Comparison of ENCODE assay signal across 8 cellular contexts in the genomic region with DNA sequence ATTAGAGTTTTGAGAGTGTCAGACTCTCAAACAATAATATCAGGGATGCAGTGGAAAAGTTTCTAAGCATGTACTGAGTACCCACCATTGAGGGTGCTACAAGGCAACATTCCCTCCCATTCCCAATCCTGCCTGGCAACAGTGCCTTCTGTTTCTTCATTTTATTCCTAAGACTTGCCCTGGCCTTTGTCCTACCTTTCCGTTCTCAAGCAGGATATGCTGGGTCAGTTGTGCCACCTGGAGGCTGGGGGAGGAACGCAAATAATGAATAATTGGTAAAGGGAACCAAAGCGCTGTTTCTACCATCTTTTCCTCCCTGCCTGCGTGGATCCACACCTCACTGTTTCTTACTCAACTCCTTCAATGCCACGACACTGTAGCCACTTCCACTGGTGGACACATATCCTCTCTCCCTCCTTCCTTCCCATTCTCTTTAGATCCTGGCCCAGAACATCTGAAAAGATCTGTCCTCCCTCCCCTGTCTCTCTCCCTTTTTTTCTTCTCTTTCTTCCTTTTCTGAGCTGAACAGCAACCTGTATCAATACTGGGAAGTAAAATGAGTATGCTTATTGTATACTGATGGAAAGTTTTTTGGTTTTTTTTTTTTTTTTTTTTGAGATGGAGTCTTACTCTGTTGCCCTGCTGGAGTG.
DNase-seq lines count a peak whose midpoint lies in the region; ATAC-seq, FAIRE-seq and TF ChIP-seq lines count a peak whose summit lies in the region.

No MANE protein-coding gene starts in this region.

- peak; percentile 71 for ATAC-seq in GM18867 (IDR thresholded peaks at IDR 0.05; ENCODE audit: unreplicated experiment)
- peak; percentile 83 for ATAC-seq in GM12878
- ATAC-seq in stimulated activated naive CD8-positive, alpha-beta T cell treated with anti-CD3 and anti-CD28 coated beads, Interleukin-15, Interleukin-2, amounts not matched to agents 100 U/mL and 50 U/mL, for 24 hours = peak; percentile 36
- ATAC-seq in HG03139 (IDR thresholded peaks at IDR 0.05; ENCODE audit: unreplicated experiment) = no peak

- no peak overlapping the region for H3K9ac ChIP-seq in GM12878 (ENCODE audit: control insufficient read depth, insufficient read depth, low read length)

- RAD21 ChIA-PET in GM12878 (lab: Charles Lee; ENCODE audit: unreplicated experiment) = interaction anchor here (1.0 to 16.8 kb wide), 15 partner anchors 10 to 159 kb away, joined by 3 to 309 read pairs (median 8); no protein-coding TSS in a partner anchor

- SMC1A ChIA-PET in GM12878 (lab: Charles Lee; ENCODE audit: uncharacterized antibody, unreplicated experiment) = interaction anchor here (0.6 to 28.0 kb wide), 26 partner anchors 9 to 761 kb away, joined by 3 to 636 read pairs (median 4); no protein-coding TSS in a partner anchor

- in situ Hi-C loops in ACHN (cut with HindIII; ENCODE audit: low pct_ligation_motif_present, low pct_unique_long_range_greater_than_20kb, low sequenced_read_pairs) (no loop called here), GM12878 (cut with MboI) (loop anchor here (5.0 to 10.0 kb wide), 2 partner anchors 96 to 156 kb away; no protein-coding TSS in a partner anchor)

- DNase-seq in ACHN (peak; percentile 75), T follicular helper cell (ENCODE audit: low read depth) (peak; percentile 49), GM12878 (ENCODE audit: low read depth, low spot score) (no peak), kidney glomerular epithelial cell (lab: John Stamatoyannopoulos, UW) (peak; percentile 64)
- DNase-seq in stimulated activated naive CD8-positive, alpha-beta T cell treated with anti-CD3 and anti-CD28 coated beads, Interleukin-15, Interleukin-2, amounts not matched to agents 100 U/mL and 50 U/mL, for 24 hours = peak; percentile 52

- H3K4me3 ChIP-seq in GM12878 = peak overlapping the region; percentile 30; the same call in 1 of the 2 replicates

- WGBS in GM12878 (ENCODE audit: insufficient coverage, insufficient replicate concordance, low lambda C conversion rate, missing lambda C conversion rate) = 1% methylated on average over 5 of the region's 5 CpGs

- peak overlapping the region; percentile 85 for H3K4me2 ChIP-seq in GM12878 (ENCODE audit: control insufficient read depth, insufficient read depth)

- TF ChIP-seq CTCF in LNCAP (IDR thresholded peaks at IDR 0.05) (peak; percentile 70), GM12878 (IDR thresholded peaks at IDR 0.05 in 2 of 3, conservative IDR thresholded peaks at IDR 0.05 in 1 of 3; ENCODE audit: control insufficient read depth in 2 of 3, extremely low read depth in 1 of 3, insufficient read depth in 1 of 3, low read depth in 3 of 3, low read length in 3 of 3) (peak; percentile 63 to 74 (median 72))

- H3K27ac ChIP-seq in GM12878 (ENCODE audit: control insufficient read depth, insufficient read depth) = no peak overlapping the region; the same call in 1 of the 2 replicates

- no peak for TF ChIP-seq POLR2A in GM12878 (IDR thresholded peaks at IDR 0.05; ENCODE audit: low read depth, low read length)

- H3K36me3 ChIP-seq in GM12878 (ENCODE audit: control insufficient read depth in 2 of 2, insufficient read depth in 2 of 2, low read length in 1 of 2) = peaks cover 2 to 10% of the 10 kb centered on the region in 2 experiments; a peak in 3 of 4 replicates

- POLR2A ChIA-PET in GM12878 (lab: Charles Lee) = interaction anchor here (0.7 to 6.2 kb wide), 5 partner anchors 52 to 159 kb away, joined by 3 to 27 read pairs (median 6); no protein-coding TSS in a partner anchor

- peaks cover 19% of the 10 kb centered on the region for H3K4me1 ChIP-seq in GM12878 (ENCODE audit: control insufficient read depth, insufficient read depth, low read length)

- H4K20me1 ChIP-seq in GM12878 (ENCODE audit: control insufficient read depth, insufficient read depth) = no peaks in the 10 kb centered on the region

- H3K9me3 ChIP-seq in GM12878 (replicated peaks; ENCODE audit: control insufficient read depth, insufficient read depth, low read length) = no peaks in the 10 kb centered on the region; the same call in 2 of the 3 replicates

- CTCF ChIA-PET in GM12878 (lab: Yijun Ruan, JAX) = interaction anchor here (0.6 to 20.9 kb wide), 25 partner anchors 8 to 565 kb away, joined by 3 to 537 read pairs (median 4); no protein-coding TSS in a partner anchor

- intact Hi-C loops in GM12878 (cut with micrococcal nuclease; ENCODE audit: unreplicated experiment) = loop anchor here (1.0 to 10.0 kb wide), 7 partner anchors 84 to 486 kb away; partner anchors contain the start of gene TXN

- H3K79me2 ChIP-seq in GM12878 (ENCODE audit: control insufficient read depth, insufficient read depth, low read length) = peaks cover 90% of the 10 kb centered on the region

- TF ChIP-seq EP300 in GM12878 (IDR thresholded peaks at IDR 0.05; ENCODE audit: borderline replicate concordance in 1 of 2, control insufficient read depth in 1 of 2, low read depth in 2 of 2, low read length in 2 of 2) = no peak

- peak; percentile 35 for FAIRE-seq in GM12878 (lab: Jason Lieb, UNC)

- no peak overlapping the region for H2AFZ ChIP-seq in GM12878 (ENCODE audit: control insufficient read depth, low read depth, low read length)

- H3K27me3 ChIP-seq in GM12878 (replicated peaks in 1 of 2; ENCODE audit: control insufficient read depth in 2 of 2, insufficient read depth in 2 of 2, low read length in 1 of 2) = no peaks in the 10 kb centered on the region

- BruUV-seq in GM12878 (replicated peaks; lab: Mats Ljungman, UMichigan) = no TSS peak

- peak; percentile 98 for TF ChIP-seq RAD21 in GM12878 (IDR thresholded peaks at IDR 0.05; ENCODE audit: insufficient read depth, low read depth, low read length)

TF ChIP-seq in GM12878, 131 proteins besides CTCF, POLR2A, EP300 and RAD21 (continues in another document):
- TF ChIP-seq USF2 (IDR thresholded peaks at IDR 0.05; ENCODE audit: borderline replicate concordance, low read depth, low read length) = no peak
- TF ChIP-seq MYB (IDR thresholded peaks at IDR 0.05; ENCODE audit: borderline replicate concordance, low read depth, low read length) = no peak
- TF ChIP-seq JUNB (IDR thresholded peaks at IDR 0.05) = no peak
- no peak for TF ChIP-seq ZNF24 (IDR thresholded peaks at IDR 0.05)
- TF ChIP-seq NR2C1 (IDR thresholded peaks at IDR 0.05) = no peak
- TF ChIP-seq TBL1XR1 (IDR thresholded peaks at IDR 0.05; ENCODE audit: low read depth, low read length) = no peak
- TF ChIP-seq CHD4 (IDR thresholded peaks at IDR 0.05) = no peak
- no peak for TF ChIP-seq TCF3 (IDR thresholded peaks at IDR 0.05; ENCODE audit: borderline replicate concordance, insufficient read depth, low read depth, low read length)
- no peak for TF ChIP-seq MYC (IDR thresholded peaks at IDR 0.05; ENCODE audit: insufficient read depth, insufficient read length, insufficient replicate concordance, low read length, severe bottlenecking)
- no peak for TF ChIP-seq EGR1 (IDR thresholded peaks at IDR 0.05; ENCODE audit: borderline replicate concordance in 1 of 2, low read depth in 2 of 2, low read length in 2 of 2)
- peak; percentile 63 to 67 for TF ChIP-seq IKZF2 (IDR thresholded peaks at IDR 0.05)
- TF ChIP-seq ZNF207 (IDR thresholded peaks at IDR 0.05; ENCODE audit: borderline replicate concordance) = no peak
- TF ChIP-seq CREM (IDR thresholded peaks at IDR 0.05; ENCODE audit: low read depth) = no peak
- TF ChIP-seq NBN (IDR thresholded peaks at IDR 0.05) = peak; percentile 60; the same call in 1 of the 2 replicates
- TF ChIP-seq, protein P1, sequence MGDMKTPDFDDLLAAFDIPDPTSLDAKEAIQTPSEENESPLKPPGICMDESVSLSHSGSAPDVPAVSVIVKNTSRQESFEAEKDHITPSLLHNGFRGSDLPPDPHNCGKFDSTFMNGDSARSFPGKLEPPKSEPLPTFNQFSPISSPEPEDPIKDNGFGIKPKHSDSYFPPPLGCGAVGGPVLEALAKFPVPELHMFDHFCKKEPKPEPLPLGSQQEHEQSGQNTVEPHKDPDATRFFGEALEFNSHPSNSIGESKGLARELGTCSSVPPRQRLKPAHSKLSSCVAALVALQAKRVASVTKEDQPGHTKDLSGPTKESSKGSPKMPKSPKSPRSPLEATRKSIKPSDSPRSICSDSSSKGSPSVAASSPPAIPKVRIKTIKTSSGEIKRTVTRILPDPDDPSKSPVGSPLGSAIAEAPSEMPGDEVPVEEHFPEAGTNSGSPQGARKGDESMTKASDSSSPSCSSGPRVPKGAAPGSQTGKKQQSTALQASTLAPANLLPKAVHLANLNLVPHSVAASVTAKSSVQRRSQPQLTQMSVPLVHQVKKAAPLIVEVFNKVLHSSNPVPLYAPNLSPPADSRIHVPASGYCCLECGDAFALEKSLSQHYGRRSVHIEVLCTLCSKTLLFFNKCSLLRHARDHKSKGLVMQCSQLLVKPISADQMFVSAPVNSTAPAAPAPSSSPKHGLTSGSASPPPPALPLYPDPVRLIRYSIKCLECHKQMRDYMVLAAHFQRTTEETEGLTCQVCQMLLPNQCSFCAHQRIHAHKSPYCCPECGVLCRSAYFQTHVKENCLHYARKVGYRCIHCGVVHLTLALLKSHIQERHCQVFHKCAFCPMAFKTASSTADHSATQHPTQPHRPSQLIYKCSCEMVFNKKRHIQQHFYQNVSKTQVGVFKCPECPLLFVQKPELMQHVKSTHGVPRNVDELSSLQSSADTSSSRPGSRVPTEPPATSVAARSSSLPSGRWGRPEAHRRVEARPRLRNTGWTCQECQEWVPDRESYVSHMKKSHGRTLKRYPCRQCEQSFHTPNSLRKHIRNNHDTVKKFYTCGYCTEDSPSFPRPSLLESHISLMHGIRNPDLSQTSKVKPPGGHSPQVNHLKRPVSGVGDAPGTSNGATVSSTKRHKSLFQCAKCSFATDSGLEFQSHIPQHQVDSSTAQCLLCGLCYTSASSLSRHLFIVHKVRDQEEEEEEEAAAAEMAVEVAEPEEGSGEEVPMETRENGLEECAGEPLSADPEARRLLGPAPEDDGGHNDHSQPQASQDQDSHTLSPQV (IDR thresholded peaks at IDR 0.05) = peak; percentile 43; the same call in 1 of the 2 replicates
- TF ChIP-seq BHLHE40 (IDR thresholded peaks at IDR 0.05; ENCODE audit: borderline replicate concordance in 1 of 2, low read depth in 2 of 2, low read length in 1 of 2) = no peak
- TF ChIP-seq ZZZ3 (IDR thresholded peaks at IDR 0.05; ENCODE audit: control insufficient read depth, insufficient read length, low read depth) = no peak
- no peak for TF ChIP-seq TCF7 (IDR thresholded peaks at IDR 0.05; ENCODE audit: borderline replicate concordance)
- TF ChIP-seq POU2F2 (IDR thresholded peaks at IDR 0.05; ENCODE audit: borderline replicate concordance, low read depth, low read length) = 0 out of 3 replicates have a peak, but pooled peaks have one; percentile 21
